In genomic region chr17:17041018-17041521, GRCh38 we compare ENCODE assay signal across 8 cellular contexts.
A peak's percentile ranks its signal among the peaks of the same experiment; 100 is the strongest.
DNase-seq lines count a peak whose midpoint lies in the region; ATAC-seq and TF ChIP-seq lines count a peak whose summit lies in the region.

No MANE protein-coding gene starts in this region.

- peaks cover 37 to 39% of the 10 kb centered on the region in 2 donors for H3K4me1 Mint-ChIP-seq in effector memory CD8-positive, alpha-beta T cell (ENCODE audit: low read depth in 2 of 2)
- peaks cover 58% of the 10 kb centered on the region for H3K4me1 Mint-ChIP-seq in nephron progenitor cell

- H3K27me3 Mint-ChIP-seq in effector memory CD8-positive, alpha-beta T cell = no peaks in the 10 kb centered on the region
- H3K27me3 Mint-ChIP-seq in nephron progenitor cell (ENCODE audit: low read depth, poor library complexity) = peaks cover 3% of the 10 kb centered on the region

- H3K4me2 ChIP-seq in OCI-LY3 (ENCODE audit: low read length) = peak overlapping the region; percentile 95

- H3K36me3 ChIP-seq in OCI-LY3 (replicated peaks; ENCODE audit: low read depth, low read length) = peaks cover 4% of the 10 kb centered on the region

- no peaks in the 10 kb centered on the region for H3K36me3 Mint-ChIP-seq in effector memory CD8-positive, alpha-beta T cell (ENCODE audit: insufficient read depth)
- peaks cover 9% of the 10 kb centered on the region for H3K36me3 Mint-ChIP-seq in nephron progenitor cell (ENCODE audit: low read depth)

- H3K4me1 ChIP-seq in OCI-LY3 (ENCODE audit: low read length) = peaks cover 31% of the 10 kb centered on the region

- H3K9ac ChIP-seq in OCI-LY3 (ENCODE audit: low read length) = peak overlapping the region; percentile 64; the same call in 1 of the 2 replicates

- no peak overlapping the region for H3K27ac ChIP-seq in OCI-LY3 (ENCODE audit: low read length)

- H3K79me2 ChIP-seq in OCI-LY3 (ENCODE audit: low read length) = peaks cover 34% of the 10 kb centered on the region

- no peaks in the 10 kb centered on the region for H3K27me3 ChIP-seq in OCI-LY3 (ENCODE audit: low read depth, low read length)

- peak; percentile 2 for DNase-seq in NCI-H2227 (lab: John Stamatoyannopoulos, UW; ENCODE audit: unreplicated experiment)
- DNase-seq in NCI-H2227 treated with DMSO at 0.1 percent for 48 hours (lab: John Stamatoyannopoulos, UW) = no peak
- DNase-seq in effector memory CD8-positive, alpha-beta T cell = no peak
- DNase-seq in nephron progenitor cell = no peak
- DNase-seq in DMS114 treated with DMSO at 0.1 percent for 48 hours (lab: John Stamatoyannopoulos, UW; ENCODE audit: unreplicated experiment) = no peak
- no peak for DNase-seq in activated CD8-positive, alpha-beta memory T cell treated with anti-CD3 and anti-CD28 coated beads for 24 hours

- H2AFZ ChIP-seq in OCI-LY3 (ENCODE audit: low read depth, low read length) = peak overlapping the region; percentile 86; the same call in 1 of the 2 replicates

- H3K9me3 ChIP-seq in OCI-LY3 (ENCODE audit: insufficient read depth, low read length) = no peaks in the 10 kb centered on the region

- H3K4me3 ChIP-seq in OCI-LY3 (ENCODE audit: low read length) = peak overlapping the region; percentile 97

- no peaks in the 10 kb centered on the region for H3K9me3 Mint-ChIP-seq in effector memory CD8-positive, alpha-beta T cell
- H3K9me3 Mint-ChIP-seq in nephron progenitor cell = peaks cover 7% of the 10 kb centered on the region

- TF ChIP-seq CTCF in OCI-LY3 (IDR thresholded peaks at IDR 0.05; ENCODE audit: low read depth, low read length) (no peak), nephron progenitor cell (IDR thresholded peaks at IDR 0.05) (no peak)

- ATAC-seq in effector memory CD8-positive, alpha-beta T cell (replicated peaks) = no peak
- ATAC-seq in GM18511 (IDR thresholded peaks at IDR 0.05; ENCODE audit: unreplicated experiment) = no peak

- H3K27ac Mint-ChIP-seq in effector memory CD8-positive, alpha-beta T cell = peak overlapping the region in 1 of 2 donors; percentile 16
- peak overlapping the region; percentile 13 for H3K27ac Mint-ChIP-seq in nephron progenitor cell

- H4K20me1 ChIP-seq in OCI-LY3 (ENCODE audit: insufficient read depth, low read length) = peaks cover 24% of the 10 kb centered on the region

- H3K4me3 Mint-ChIP-seq in effector memory CD8-positive, alpha-beta T cell = peak overlapping the region; percentile 82
- H3K4me3 Mint-ChIP-seq in nephron progenitor cell = peak overlapping the region; percentile 76
